ENCODE assay signal across 20 cellular contexts in the genomic region with DNA sequence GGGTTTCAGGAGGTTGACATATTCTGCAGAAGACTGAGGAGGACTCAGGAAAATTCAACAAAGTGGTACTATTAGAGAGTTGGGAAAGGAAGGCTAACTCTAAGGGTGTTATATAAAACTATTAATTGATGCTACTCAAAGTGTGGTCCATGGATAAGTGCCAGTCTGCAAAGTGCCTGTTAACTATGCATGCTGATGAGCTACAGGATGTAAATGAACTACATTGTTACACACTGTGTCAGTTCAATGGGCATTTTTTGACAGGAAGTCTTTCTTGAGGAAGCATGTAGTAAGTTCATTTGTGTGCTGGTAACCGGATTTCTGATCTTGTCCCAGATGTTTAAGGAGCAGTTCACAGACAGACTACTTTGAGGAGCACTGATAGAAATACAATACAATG.
A peak's percentile ranks its signal among the peaks of the same experiment; 100 is the strongest.
DNase-seq lines count a peak whose midpoint lies in the region; ATAC-seq and TF ChIP-seq lines count a peak whose summit lies in the region.
"Had no signal": no experiment of that assay in that cellular context is flagged by ENCODE, and none has a peak within 500 bp of the region (broad histone marks: within the 10 kb centered on the region; RNA-seq: fewer than 3 reads in every experiment).

No MANE protein-coding gene starts in this region.

- intact Hi-C loops in dorsolateral prefrontal cortex (cut with DNase I), result no loop called here
- intact Hi-C loops in left ventricle myocardium inferior (cut with micrococcal nuclease), result no loop called here
- intact Hi-C loops in sigmoid colon (cut with DNase I), result no loop called here

- H3K27me3 ChIP-seq in dorsolateral prefrontal cortex (no peaks in the 10 kb centered on the region), left ventricle myocardium inferior (ENCODE audit: low read depth) (no peaks in the 10 kb centered on the region), sigmoid colon (no peaks in the 10 kb centered on the region)

- no peak for TF ChIP-seq POLR2A in sigmoid colon (IDR thresholded peaks at IDR 0.05)

- H3K36me3 ChIP-seq in left ventricle myocardium inferior (no peaks in the 10 kb centered on the region), sigmoid colon (no peaks in the 10 kb centered on the region)

- no peak for ATAC-seq in GM18520 (IDR thresholded peaks at IDR 0.05; ENCODE audit: unreplicated experiment)
- ATAC-seq: A549 had no signal

- peak overlapping the region in 52 of 59 donors; percentile 0 to 87 (median 62) for H3K27ac ChIP-seq in dorsolateral prefrontal cortex
- H3K27ac ChIP-seq in left ventricle myocardium inferior (replicated peaks), result no peak overlapping the region
- no peak overlapping the region for H3K27ac ChIP-seq in sigmoid colon
- H3K27ac ChIP-seq: A549, GM23248 had no signal

- 81 to 91% methylated on average over 1 of the region's 1 CpG for WGBS in sigmoid colon, 2 donors

- TF ChIP-seq EP300 in sigmoid colon (IDR thresholded peaks at IDR 0.05), result no peak

- no peak for TF ChIP-seq CTCF in dorsolateral prefrontal cortex (IDR thresholded peaks at IDR 0.05 in 54 of 56, conservative IDR thresholded peaks at IDR 0.05 in 2 of 56; ENCODE audit: low read depth in 1 of 56, partially characterized antibody in 56 of 56)
- TF ChIP-seq CTCF in left ventricle myocardium inferior (IDR thresholded peaks at IDR 0.05; ENCODE audit: borderline replicate concordance), result no peak
- TF ChIP-seq CTCF in sigmoid colon (IDR thresholded peaks at IDR 0.05), result no peak

- H3K9me3 ChIP-seq in left ventricle myocardium inferior (replicated peaks) (peaks cover 5% of the 10 kb centered on the region), sigmoid colon (no peaks in the 10 kb centered on the region)
- H3K9me3 ChIP-seq: A549 had no signal

- DNase-seq in NCI-H69 (lab: John Stamatoyannopoulos, UW) (peak; percentile 26), dorsolateral prefrontal cortex (no peak), pons (ENCODE audit: low spot score) (peak; percentile 88), left ventricle myocardium inferior (no peak), sigmoid colon (no peak)
- DNase-seq in effector CD4-positive, alpha-beta T cell, result no peak
- DNase-seq: 8988T; ACHN; AML-193; Calu3; CD4-positive, alpha-beta memory T cell; COR-L47; DMS53; DMS79 treated with DMSO at 0.1 percent for 48 hours; GF-D8; GM23248; H7; HCEC 1CT had no signal

- peak overlapping the region in 1 of 59 donors; percentile 5 for H3K4me3 ChIP-seq in dorsolateral prefrontal cortex
- H3K4me3 ChIP-seq in left ventricle myocardium inferior, result no peak overlapping the region
- no peak overlapping the region for H3K4me3 ChIP-seq in sigmoid colon
- H3K4me3 ChIP-seq: A549, GM23248 had no signal

- H3K4me1 ChIP-seq in left ventricle myocardium inferior (no peaks in the 10 kb centered on the region), sigmoid colon (no peaks in the 10 kb centered on the region)
- H3K4me1 ChIP-seq: A549 had no signal

Comparison
In these comparisons a context has a peak if more than half of its experiments do, and no peak if none do; other contexts are left out.
1. DNase-seq: peak in NCI-H69 (single experiment) and pons (single experiment); none in dorsolateral prefrontal cortex (0 of 10), effector CD4-positive, alpha-beta T cell (single experiment), left ventricle myocardium inferior (single experiment) and sigmoid colon (single experiment).
2. H3K27ac ChIP-seq: peak in dorsolateral prefrontal cortex (52 of 59); none in left ventricle myocardium inferior (single experiment) and sigmoid colon (0 of 4).